Comparison of ENCODE assay signal across 1 cellular context in the genomic region with DNA sequence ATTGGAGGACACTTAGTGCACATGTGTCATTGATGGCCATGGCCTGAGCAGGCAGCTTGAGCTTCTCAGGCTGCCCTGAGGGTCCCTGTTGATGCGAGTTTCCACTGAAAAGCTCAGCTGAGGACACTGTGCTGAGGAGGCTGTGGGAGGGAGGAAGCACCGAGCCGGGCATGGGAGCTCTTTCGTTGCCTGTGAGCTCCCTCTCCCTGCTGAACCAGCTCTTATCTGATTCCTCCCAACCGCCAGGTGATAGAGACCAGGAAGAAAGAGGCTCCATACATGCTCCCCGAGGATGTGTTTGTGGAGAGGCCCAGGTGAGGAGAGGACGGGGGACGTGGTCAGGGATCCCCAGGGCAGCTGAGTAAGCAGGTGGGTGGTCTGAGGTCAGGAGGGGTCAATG.
TF ChIP-seq lines count a peak whose summit lies in the region.

No MANE protein-coding gene starts in this region.

TF ChIP-seq in HepG2, 621 proteins besides CTCF, POLR2A, EP300 and RAD21 (continued from another document):
- TF ChIP-seq, protein P1, sequence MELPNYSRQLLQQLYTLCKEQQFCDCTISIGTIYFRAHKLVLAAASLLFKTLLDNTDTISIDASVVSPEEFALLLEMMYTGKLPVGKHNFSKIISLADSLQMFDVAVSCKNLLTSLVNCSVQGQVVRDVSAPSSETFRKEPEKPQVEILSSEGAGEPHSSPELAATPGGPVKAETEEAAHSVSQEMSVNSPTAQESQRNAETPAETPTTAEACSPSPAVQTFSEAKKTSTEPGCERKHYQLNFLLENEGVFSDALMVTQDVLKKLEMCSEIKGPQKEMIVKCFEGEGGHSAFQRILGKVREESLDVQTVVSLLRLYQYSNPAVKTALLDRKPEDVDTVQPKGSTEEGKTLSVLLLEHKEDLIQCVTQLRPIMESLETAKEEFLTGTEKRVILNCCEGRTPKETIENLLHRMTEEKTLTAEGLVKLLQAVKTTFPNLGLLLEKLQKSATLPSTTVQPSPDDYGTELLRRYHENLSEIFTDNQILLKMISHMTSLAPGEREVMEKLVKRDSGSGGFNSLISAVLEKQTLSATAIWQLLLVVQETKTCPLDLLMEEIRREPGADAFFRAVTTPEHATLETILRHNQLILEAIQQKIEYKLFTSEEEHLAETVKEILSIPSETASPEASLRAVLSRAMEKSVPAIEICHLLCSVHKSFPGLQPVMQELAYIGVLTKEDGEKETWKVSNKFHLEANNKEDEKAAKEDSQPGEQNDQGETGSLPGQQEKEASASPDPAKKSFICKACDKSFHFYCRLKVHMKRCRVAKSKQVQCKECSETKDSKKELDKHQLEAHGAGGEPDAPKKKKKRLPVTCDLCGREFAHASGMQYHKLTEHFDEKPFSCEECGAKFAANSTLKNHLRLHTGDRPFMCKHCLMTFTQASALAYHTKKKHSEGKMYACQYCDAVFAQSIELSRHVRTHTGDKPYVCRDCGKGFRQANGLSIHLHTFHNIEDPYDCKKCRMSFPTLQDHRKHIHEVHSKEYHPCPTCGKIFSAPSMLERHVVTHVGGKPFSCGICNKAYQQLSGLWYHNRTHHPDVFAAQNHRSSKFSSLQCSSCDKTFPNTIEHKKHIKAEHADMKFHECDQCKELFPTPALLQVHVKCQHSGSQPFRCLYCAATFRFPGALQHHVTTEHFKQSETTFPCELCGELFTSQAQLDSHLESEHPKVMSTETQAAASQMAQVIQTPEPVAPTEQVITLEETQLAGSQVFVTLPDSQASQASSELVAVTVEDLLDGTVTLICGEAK (IDR thresholded peaks at IDR 0.05) = no peak
- TF ChIP-seq, protein P1 (CRISPR knock-in tag; IDR thresholded peaks at IDR 0.05) = no peak
- TF ChIP-seq ZNF737 (CRISPR knock-in tag; IDR thresholded peaks at IDR 0.05; ENCODE audit: borderline replicate concordance) (no peak), ISL2 (CRISPR knock-in tag; IDR thresholded peaks at IDR 0.05) (no peak), KLF11 (CRISPR knock-in tag; IDR thresholded peaks at IDR 0.05) (no peak), NR2F6 (IDR thresholded peaks at IDR 0.05) (no peak), NR2F6 (CRISPR knock-in tag; IDR thresholded peaks at IDR 0.05) (no peak), RFX1 (IDR thresholded peaks at IDR 0.05) (no peak)
- TF ChIP-seq, protein P2, sequence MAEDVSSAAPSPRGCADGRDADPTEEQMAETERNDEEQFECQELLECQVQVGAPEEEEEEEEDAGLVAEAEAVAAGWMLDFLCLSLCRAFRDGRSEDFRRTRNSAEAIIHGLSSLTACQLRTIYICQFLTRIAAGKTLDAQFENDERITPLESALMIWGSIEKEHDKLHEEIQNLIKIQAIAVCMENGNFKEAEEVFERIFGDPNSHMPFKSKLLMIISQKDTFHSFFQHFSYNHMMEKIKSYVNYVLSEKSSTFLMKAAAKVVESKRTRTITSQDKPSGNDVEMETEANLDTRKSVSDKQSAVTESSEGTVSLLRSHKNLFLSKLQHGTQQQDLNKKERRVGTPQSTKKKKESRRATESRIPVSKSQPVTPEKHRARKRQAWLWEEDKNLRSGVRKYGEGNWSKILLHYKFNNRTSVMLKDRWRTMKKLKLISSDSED (CRISPR knock-in tag; IDR thresholded peaks at IDR 0.05) = no peak
